Comparison of ENCODE assay signal across 8 cellular contexts in genomic region chr15:91021516-91022074, GRCh38. TPM values are rescaled to one million over a fixed set of nuclear protein-coding genes. Genes with fewer than 3 reads are reported as not detected.
DNase-seq lines count a peak whose midpoint lies in the region; ATAC-seq and TF ChIP-seq lines count a peak whose summit lies in the region.

No MANE protein-coding gene starts in this region.

- intact Hi-C loops in dorsolateral prefrontal cortex (cut with DNase I) = loop anchor here in 1 of 2 donors (10.0 kb wide), 1 partner anchor 67 kb away; the partner anchor contains the start of gene RCCD1

- ATAC-seq in naive B cell (ENCODE audit: low read depth in 2 of 2) = peak in 1 of 2 donors; percentile 5
- ATAC-seq in HG02610 (IDR thresholded peaks at IDR 0.05; ENCODE audit: unreplicated experiment) = no peak
- no peak for ATAC-seq in HG02763 (IDR thresholded peaks at IDR 0.05; ENCODE audit: unreplicated experiment)

- no peaks in the 10 kb centered on the region for H3K36me3 Mint-ChIP-seq in activated naive CD4-positive, alpha-beta T cell treated with anti-CD3 and anti-CD28 coated beads, Interleukin-2, amount 50 U/mL, for 24 hours
- peaks cover 0 to 4% of the 10 kb centered on the region in 2 donors for H3K36me3 Mint-ChIP-seq in naive B cell

- DNase-seq in activated naive CD4-positive, alpha-beta T cell (lab: John Stamatoyannopoulos, UW) = no peak
- DNase-seq in NCI-H2171 treated with DMSO at 0.1 percent for 48 hours (lab: John Stamatoyannopoulos, UW) (peak; percentile 72), dorsolateral prefrontal cortex (no peak), naive B cell (no peak)
- DNase-seq in stimulated activated CD4-positive, alpha-beta T cell treated with anti-CD3 and anti-CD28 coated beads, Interleukin-4, amount 100 ng/mL, for 1 hour = no peak

- H3K4me3 Mint-ChIP-seq in activated naive CD4-positive, alpha-beta T cell treated with anti-CD3 and anti-CD28 coated beads, Interleukin-2, amount 50 U/mL, for 24 hours = peak overlapping the region; percentile 94
- peak overlapping the region; percentile 87 to 99 (median 97) for H3K4me3 Mint-ChIP-seq in naive B cell

- peak overlapping the region; percentile 86 for H3K27ac Mint-ChIP-seq in activated naive CD4-positive, alpha-beta T cell treated with anti-CD3 and anti-CD28 coated beads, Interleukin-2, amount 50 U/mL, for 24 hours
- H3K27ac Mint-ChIP-seq in naive B cell = peak overlapping the region; percentile 88 to 96 (median 92)

- TF ChIP-seq CTCF in dorsolateral prefrontal cortex (IDR thresholded peaks at IDR 0.05 in 54 of 56, conservative IDR thresholded peaks at IDR 0.05 in 2 of 56; ENCODE audit: low read depth in 1 of 56, partially characterized antibody in 56 of 56) = no peak

- no peaks in the 10 kb centered on the region for H3K9me3 Mint-ChIP-seq in activated naive CD4-positive, alpha-beta T cell treated with anti-CD3 and anti-CD28 coated beads, Interleukin-2, amount 50 U/mL, for 24 hours
- H3K9me3 Mint-ChIP-seq in naive B cell = no peaks in the 10 kb centered on the region

- peak overlapping the region in 32 of 59 donors; percentile 51 to 92 (median 84) for H3K27ac ChIP-seq in dorsolateral prefrontal cortex

- H3K4me1 Mint-ChIP-seq in activated naive CD4-positive, alpha-beta T cell treated with anti-CD3 and anti-CD28 coated beads, Interleukin-2, amount 50 U/mL, for 24 hours = peaks cover 44% of the 10 kb centered on the region
- peaks cover 39 to 51% (median 48%) of the 10 kb centered on the region in 3 donors for H3K4me1 Mint-ChIP-seq in naive B cell

- no peaks in the 10 kb centered on the region for H3K27me3 Mint-ChIP-seq in activated naive CD4-positive, alpha-beta T cell treated with anti-CD3 and anti-CD28 coated beads, Interleukin-2, amount 50 U/mL, for 24 hours
- no peaks in the 10 kb centered on the region for H3K27me3 Mint-ChIP-seq in naive B cell

- H3K4me3 ChIP-seq in dorsolateral prefrontal cortex = peak overlapping the region; percentile 74 to 99 (median 94)

- no peaks in the 10 kb centered on the region for H3K27me3 ChIP-seq in dorsolateral prefrontal cortex

RNA-seq across cellular contexts. Expression of gene VPS33B, which starts 0.8 kb away (rescaled TPM):
- total RNA-seq in dorsolateral prefrontal cortex = 10 to 100 TPM; 12.8 to 34.6 (median 22.3) TPM
- 1 to 10 TPM; 4.6 to 7.5 (median 6.5) TPM for polyA plus RNA-seq in naive B cell (ENCODE audit: low read depth in 6 of 6)

RNA-seq across cellular contexts. Expression of gene PRC1, which starts 27.3 kb away (rescaled TPM):
- total RNA-seq in dorsolateral prefrontal cortex = 10 to 100 TPM in 94 of 120 experiments, 1 to 10 TPM in 26; 6.7 to 23.2 (median 13.5) TPM
- polyA plus RNA-seq in naive B cell (ENCODE audit: low read depth in 6 of 6) = 1 to 10 TPM in 5 of 6 donors, not detected in 1; 1.8 to 8.9 (median 3.9) TPM
